In genomic region chr22:30390974-30391691, GRCh38 we compare ENCODE assay signal across 1 cellular context.
TF ChIP-seq lines count a peak whose summit lies in the region.

No MANE protein-coding gene starts in this region.

TF ChIP-seq in K562, 482 proteins besides CTCF, POLR2A, EP300 and RAD21 (continued from another document and continues in another):
- TF ChIP-seq CHD7 (IDR thresholded peaks at IDR 0.05; ENCODE audit: low read depth, low read length) = no peak
- TF ChIP-seq NR2F6 (CRISPR knock-in tag; IDR thresholded peaks at IDR 0.05) = no peak
- TF ChIP-seq, protein P1, sequence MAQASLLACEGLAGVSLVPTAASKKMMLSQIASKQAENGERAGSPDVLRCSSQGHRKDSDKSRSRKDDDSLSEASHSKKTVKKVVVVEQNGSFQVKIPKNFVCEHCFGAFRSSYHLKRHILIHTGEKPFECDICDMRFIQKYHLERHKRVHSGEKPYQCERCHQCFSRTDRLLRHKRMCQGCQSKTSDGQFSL (CRISPR knock-in tag; IDR thresholded peaks at IDR 0.05) = no peak
- TF ChIP-seq, protein P1 (tag; IDR thresholded peaks at IDR 0.05) = no peak
- TF ChIP-seq CEBPZ (IDR thresholded peaks at IDR 0.05; ENCODE audit: borderline replicate concordance, low read depth, low read length) = no peak
- TF ChIP-seq RBM17 (IDR thresholded peaks at IDR 0.05; ENCODE audit: borderline replicate concordance, low read depth, low read length) = no peak
- TF ChIP-seq SFPQ (IDR thresholded peaks at IDR 0.05; ENCODE audit: low read depth, low read length) = no peak
- TF ChIP-seq CBX1 (IDR thresholded peaks at IDR 0.05; ENCODE audit: low read depth) = 0 out of 2 replicates have a peak, but pooled peaks have one; percentile 55
- TF ChIP-seq LCOR (CRISPR knock-in tag; IDR thresholded peaks at IDR 0.05) = no peak
- no peak for TF ChIP-seq PTBP1 (IDR thresholded peaks at IDR 0.05; ENCODE audit: low read depth, low read length)
- TF ChIP-seq KLF6 (CRISPR knock-in tag; IDR thresholded peaks at IDR 0.05; ENCODE audit: borderline replicate concordance) = no peak
- TF ChIP-seq ARNT (IDR thresholded peaks at IDR 0.05) = no peak
- no peak for TF ChIP-seq ZNF445 (CRISPR knock-in tag; IDR thresholded peaks at IDR 0.05; ENCODE audit: low read depth)
- TF ChIP-seq ZNF639 (CRISPR knock-in tag; conservative IDR thresholded peaks at IDR 0.05 in 1 of 2, IDR thresholded peaks at IDR 0.05 in 1 of 2) = no peak
- no peak for TF ChIP-seq ZNF318 (IDR thresholded peaks at IDR 0.05; ENCODE audit: borderline replicate concordance in 1 of 2, low read depth in 1 of 2)
- TF ChIP-seq ZNF134 (CRISPR knock-in tag; conservative IDR thresholded peaks at IDR 0.05) = no peak
- no peak for TF ChIP-seq TSC22D4 (tag; IDR thresholded peaks at IDR 0.05)
- no peak for TF ChIP-seq SIN3B (IDR thresholded peaks at IDR 0.05; ENCODE audit: low read depth)
- no peak for TF ChIP-seq NUFIP1 (IDR thresholded peaks at IDR 0.05; ENCODE audit: partially characterized antibody)
- TF ChIP-seq MTA3 (IDR thresholded peaks at IDR 0.05; ENCODE audit: borderline replicate concordance) = 0 out of 2 replicates have a peak, but pooled peaks have one; percentile 28
